Comparison of ENCODE assay signal across 37 cellular contexts in the genomic region with DNA sequence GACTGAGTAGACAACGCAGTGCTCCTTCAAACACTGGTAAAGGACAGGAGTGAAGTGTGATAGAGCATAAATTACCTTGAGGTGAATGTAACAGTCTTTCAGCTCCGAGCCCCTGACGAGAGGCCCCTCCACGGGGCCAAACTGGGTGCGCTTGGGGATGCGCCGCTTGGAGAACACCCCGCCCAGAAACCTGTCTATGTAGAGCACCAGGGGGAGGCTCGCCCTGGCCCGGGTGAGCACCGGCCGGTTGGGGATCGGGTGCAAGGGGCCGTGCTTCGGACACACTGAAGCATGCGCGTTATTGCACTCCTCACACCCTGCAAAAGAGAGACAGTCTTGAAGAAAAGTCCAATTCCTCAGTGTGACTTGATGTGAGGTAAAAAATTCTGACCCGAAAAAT.
"Had no signal": no experiment of that assay in that cellular context is flagged by ENCODE, and none has a peak within 500 bp of the region (broad histone marks: within the 10 kb centered on the region; RNA-seq: fewer than 3 reads in every experiment).

No MANE protein-coding gene starts in this region.

- DNase-seq: activated CD4-positive, alpha-beta memory T cell treated with anti-CD3 and anti-CD28 coated beads, Interleukin-2, amount 10 ng/mL, durations not matched to agents 7 days and 5 days; activated CD4-positive, alpha-beta T cell treated with anti-CD3 and anti-CD28 coated beads for 1 hour; activated CD4-positive, alpha-beta T cell treated with anti-CD3 and anti-CD28 coated beads for 36 hours; activated CD4-positive, alpha-beta T cell treated with anti-CD3 and anti-CD28 coated beads for 48 hours; activated CD4-positive, alpha-beta T cell treated with anti-CD3 and anti-CD28 coated beads, Interleukin-2, amount 10 ng/mL, durations not matched to agents 7 days and 5 days; activated CD4-positive, alpha-beta T cell treated with anti-CD3 and anti-CD28 coated beads, Interleukin-2, amount 50 U/mL, for 48 hours; activated CD4-positive, CD25-positive, alpha-beta regulatory T cell; activated CD8-positive, alpha-beta memory T cell treated with anti-CD3 and anti-CD28 coated beads for 24 hours; activated CD8-positive, alpha-beta memory T cell treated with anti-CD3 and anti-CD28 coated beads, Interleukin-2, amount 10 ng/mL, durations not matched to agents 7 days and 5 days; activated CD8-positive, alpha-beta memory T cell treated with anti-CD3 and anti-CD28 coated beads, Interleukin-2, amount 50 U/mL, for 48 hours; activated CD8-positive, alpha-beta T cell treated with anti-CD3 and anti-CD28 coated beads, Interleukin-2, amount 10 ng/mL, durations not matched to agents 7 days and 5 days; activated effector memory CD4-positive, alpha-beta T cell treated with Interleukin-2 at 50 U/mL for 16 hours; activated gamma-delta T cell; activated naive CD4-positive, alpha-beta T cell treated with anti-CD3 and anti-CD28 coated beads, Interleukin-2, amount 10 ng/mL, durations not matched to agents 7 days and 5 days; activated naive CD4-positive, alpha-beta T cell treated with Interleukin-2 at 50 U/mL for 16 hours; activated naive CD8-positive, alpha-beta T cell treated with anti-CD3 and anti-CD28 coated beads, Interleukin-2, amount 10 ng/mL, durations not matched to agents 7 days and 5 days; activated naive CD8-positive, alpha-beta T cell treated with anti-CD3 and anti-CD28 coated beads, Interleukin-2, amount 50 U/mL, for 24 hours; activated T-cell treated with anti-CD3 and anti-CD28 coated beads, Interleukin-2, amount 50 U/mL, for 24 hours; activated T-cell treated with anti-CD3 and anti-CD28 coated beads, Interleukin-2, amount 50 U/mL, for 48 hours; amygdala; anterior cingulate cortex; caudate nucleus; cerebellar nuclear complex; T-helper 2 cell; T-helper 9 cell had no signal

- ATAC-seq: activated CD4-positive, alpha-beta T cell treated with anti-CD3 and anti-CD28 coated beads for 36 hours; activated CD4-positive, CD25-positive, alpha-beta regulatory T cell treated with anti-CD3 and anti-CD28 coated beads, Interleukin-2, amount 50 U/mL, for 24 hours; activated CD8-positive, alpha-beta memory T cell treated with anti-CD3 and anti-CD28 coated beads, Interleukin-2, amount 10 ng/mL, durations not matched to agents 7 days and 5 days; activated CD8-positive, alpha-beta T cell treated with anti-CD3 and anti-CD28 coated beads, Interleukin-2, amount 10 ng/mL, durations not matched to agents 7 days and 5 days; activated naive CD8-positive, alpha-beta T cell treated with anti-CD3 and anti-CD28 coated beads, Interleukin-2, amount 50 U/mL, for 24 hours had no signal

- H3K4me1 Mint-ChIP-seq: activated CD4-positive, alpha-beta T cell treated with anti-CD3 and anti-CD28 coated beads for 36 hours; activated naive CD4-positive, alpha-beta T cell treated with anti-CD3 and anti-CD28 coated beads, Interleukin-2, amount 10 ng/mL, durations not matched to agents 7 days and 5 days; activated naive CD4-positive, alpha-beta T cell treated with anti-CD3 and anti-CD28 coated beads, Interleukin-2, amount 50 U/mL, for 24 hours; central memory CD8-positive, alpha-beta T cell had no signal

- H3K27ac ChIP-seq: ascending aorta, cardiac muscle cell had no signal

- H3K4me3 ChIP-seq: ascending aorta, cardiac muscle cell had no signal

- H3K4me1 ChIP-seq: ascending aorta had no signal

- H3K4me3 Mint-ChIP-seq: activated CD4-positive, alpha-beta memory T cell treated with anti-CD3 and anti-CD28 coated beads, Interleukin-2, amount 10 ng/mL, durations not matched to agents 7 days and 5 days; activated CD4-positive, alpha-beta T cell treated with anti-CD3 and anti-CD28 coated beads for 36 hours; activated CD4-positive, alpha-beta T cell treated with anti-CD3 and anti-CD28 coated beads, Interleukin-2, amount 10 ng/mL, durations not matched to agents 7 days and 5 days; activated CD8-positive, alpha-beta memory T cell treated with anti-CD3 and anti-CD28 coated beads, Interleukin-2, amount 10 ng/mL, durations not matched to agents 7 days and 5 days; activated CD8-positive, alpha-beta T cell treated with anti-CD3 and anti-CD28 coated beads, Interleukin-2, amount 10 ng/mL, durations not matched to agents 7 days and 5 days; activated naive CD4-positive, alpha-beta T cell treated with anti-CD3 and anti-CD28 coated beads, Interleukin-2, amount 10 ng/mL, durations not matched to agents 7 days and 5 days; activated naive CD4-positive, alpha-beta T cell treated with anti-CD3 and anti-CD28 coated beads, Interleukin-2, amount 50 U/mL, for 24 hours; activated naive CD8-positive, alpha-beta T cell; activated naive CD8-positive, alpha-beta T cell treated with anti-CD3 and anti-CD28 coated beads, Interleukin-2, amount 10 ng/mL, durations not matched to agents 7 days and 5 days; activated naive CD8-positive, alpha-beta T cell treated with anti-CD3 and anti-CD28 coated beads, Interleukin-2, amount 50 U/mL, for 24 hours; activated T-cell treated with anti-CD3 and anti-CD28 coated beads, Interleukin-2, amount 50 U/mL, for 24 hours; brain; central memory CD8-positive, alpha-beta T cell; T-helper 1 cell treated with Interleukin-12 subunit alpha and Interleukin-12 subunit beta and Interleukin-4 antibody, amounts not matched to agents 30 μg/mL and 1 μg/mL, for 36 hours; T-helper 2 cell treated with Interferon-gamma antibody and Interleukin-4, amounts not matched to agents 5 μg/mL and 100 μg/mL, for 36 hours had no signal

- FAIRE-seq: bronchial epithelial cell, TTC549 had no signal

- H3K9me3 ChIP-seq: ascending aorta had no signal

- H3K27me3 ChIP-seq: ascending aorta, cardiac muscle cell had no signal

- H3K27me3 Mint-ChIP-seq: activated CD4-positive, alpha-beta memory T cell treated with anti-CD3 and anti-CD28 coated beads, Interleukin-2, amount 10 ng/mL, durations not matched to agents 7 days and 5 days; activated CD4-positive, alpha-beta T cell treated with anti-CD3 and anti-CD28 coated beads for 36 hours; activated CD4-positive, alpha-beta T cell treated with anti-CD3 and anti-CD28 coated beads, Interleukin-2, amount 10 ng/mL, durations not matched to agents 7 days and 5 days; activated CD8-positive, alpha-beta memory T cell treated with anti-CD3 and anti-CD28 coated beads, Interleukin-2, amount 10 ng/mL, durations not matched to agents 7 days and 5 days; activated naive CD4-positive, alpha-beta T cell treated with anti-CD3 and anti-CD28 coated beads, Interleukin-2, amount 10 ng/mL, durations not matched to agents 7 days and 5 days; activated naive CD4-positive, alpha-beta T cell treated with anti-CD3 and anti-CD28 coated beads, Interleukin-2, amount 50 U/mL, for 24 hours; activated naive CD8-positive, alpha-beta T cell; activated naive CD8-positive, alpha-beta T cell treated with anti-CD3 and anti-CD28 coated beads, Interleukin-2, amount 10 ng/mL, durations not matched to agents 7 days and 5 days; activated naive CD8-positive, alpha-beta T cell treated with anti-CD3 and anti-CD28 coated beads, Interleukin-2, amount 50 U/mL, for 24 hours; activated T-cell treated with anti-CD3 and anti-CD28 coated beads, Interleukin-2, amount 50 U/mL, for 24 hours; brain; central memory CD8-positive, alpha-beta T cell had no signal

- H3K27ac Mint-ChIP-seq: activated CD4-positive, alpha-beta memory T cell treated with anti-CD3 and anti-CD28 coated beads, Interleukin-2, amount 10 ng/mL, durations not matched to agents 7 days and 5 days; activated CD4-positive, alpha-beta T cell treated with anti-CD3 and anti-CD28 coated beads for 36 hours; activated CD4-positive, alpha-beta T cell treated with anti-CD3 and anti-CD28 coated beads, Interleukin-2, amount 10 ng/mL, durations not matched to agents 7 days and 5 days; activated CD8-positive, alpha-beta memory T cell treated with anti-CD3 and anti-CD28 coated beads, Interleukin-2, amount 10 ng/mL, durations not matched to agents 7 days and 5 days; activated CD8-positive, alpha-beta T cell treated with anti-CD3 and anti-CD28 coated beads, Interleukin-2, amount 10 ng/mL, durations not matched to agents 7 days and 5 days; activated naive CD4-positive, alpha-beta T cell treated with anti-CD3 and anti-CD28 coated beads, Interleukin-2, amount 10 ng/mL, durations not matched to agents 7 days and 5 days; activated naive CD4-positive, alpha-beta T cell treated with anti-CD3 and anti-CD28 coated beads, Interleukin-2, amount 50 U/mL, for 24 hours; activated naive CD8-positive, alpha-beta T cell; activated naive CD8-positive, alpha-beta T cell treated with anti-CD3 and anti-CD28 coated beads, Interleukin-2, amount 10 ng/mL, durations not matched to agents 7 days and 5 days; activated naive CD8-positive, alpha-beta T cell treated with anti-CD3 and anti-CD28 coated beads, Interleukin-2, amount 50 U/mL, for 24 hours; activated T-cell treated with anti-CD3 and anti-CD28 coated beads, Interleukin-2, amount 50 U/mL, for 24 hours; activated T-helper 2 cell treated with anti-CD3 and anti-CD28 coated beads, Interferon-gamma antibody, Interleukin-2, Interleukin-4, amounts not matched to agents 10 μg/mL and 5 μg/mL and 100 μg/mL, durations not matched to agents 14 hours and 24 hours and 36 hours; brain; T-helper 1 cell treated with Interleukin-12 subunit alpha and Interleukin-12 subunit beta and Interleukin-4 antibody, amounts not matched to agents 30 μg/mL and 1 μg/mL, for 36 hours; T-helper 2 cell treated with Interferon-gamma antibody and Interleukin-4, amounts not matched to agents 5 μg/mL and 100 μg/mL, for 36 hours had no signal

- H3K9me3 Mint-ChIP-seq: activated CD4-positive, alpha-beta memory T cell treated with anti-CD3 and anti-CD28 coated beads, Interleukin-2, amount 10 ng/mL, durations not matched to agents 7 days and 5 days; activated CD4-positive, alpha-beta T cell treated with anti-CD3 and anti-CD28 coated beads, Interleukin-2, amount 10 ng/mL, durations not matched to agents 7 days and 5 days; activated naive CD4-positive, alpha-beta T cell treated with anti-CD3 and anti-CD28 coated beads, Interleukin-2, amount 10 ng/mL, durations not matched to agents 7 days and 5 days; activated naive CD4-positive, alpha-beta T cell treated with anti-CD3 and anti-CD28 coated beads, Interleukin-2, amount 50 U/mL, for 24 hours; activated naive CD8-positive, alpha-beta T cell treated with anti-CD3 and anti-CD28 coated beads, Interleukin-2, amount 10 ng/mL, durations not matched to agents 7 days and 5 days; activated naive CD8-positive, alpha-beta T cell treated with anti-CD3 and anti-CD28 coated beads, Interleukin-2, amount 50 U/mL, for 24 hours; activated T-cell treated with anti-CD3 and anti-CD28 coated beads, Interleukin-2, amount 50 U/mL, for 24 hours; activated T-helper 2 cell treated with anti-CD3 and anti-CD28 coated beads, Interferon-gamma antibody, Interleukin-2, Interleukin-4, amounts not matched to agents 10 μg/mL and 5 μg/mL and 100 μg/mL, durations not matched to agents 14 hours and 24 hours and 36 hours; brain; central memory CD8-positive, alpha-beta T cell; T-helper 1 cell treated with Interleukin-12 subunit alpha and Interleukin-12 subunit beta and Interleukin-4 antibody, amounts not matched to agents 30 μg/mL and 1 μg/mL, for 36 hours; T-helper 2 cell treated with Interferon-gamma antibody and Interleukin-4, amounts not matched to agents 5 μg/mL and 100 μg/mL, for 36 hours had no signal
